ENCODE assay signal across 8 cellular contexts in the genomic region with DNA sequence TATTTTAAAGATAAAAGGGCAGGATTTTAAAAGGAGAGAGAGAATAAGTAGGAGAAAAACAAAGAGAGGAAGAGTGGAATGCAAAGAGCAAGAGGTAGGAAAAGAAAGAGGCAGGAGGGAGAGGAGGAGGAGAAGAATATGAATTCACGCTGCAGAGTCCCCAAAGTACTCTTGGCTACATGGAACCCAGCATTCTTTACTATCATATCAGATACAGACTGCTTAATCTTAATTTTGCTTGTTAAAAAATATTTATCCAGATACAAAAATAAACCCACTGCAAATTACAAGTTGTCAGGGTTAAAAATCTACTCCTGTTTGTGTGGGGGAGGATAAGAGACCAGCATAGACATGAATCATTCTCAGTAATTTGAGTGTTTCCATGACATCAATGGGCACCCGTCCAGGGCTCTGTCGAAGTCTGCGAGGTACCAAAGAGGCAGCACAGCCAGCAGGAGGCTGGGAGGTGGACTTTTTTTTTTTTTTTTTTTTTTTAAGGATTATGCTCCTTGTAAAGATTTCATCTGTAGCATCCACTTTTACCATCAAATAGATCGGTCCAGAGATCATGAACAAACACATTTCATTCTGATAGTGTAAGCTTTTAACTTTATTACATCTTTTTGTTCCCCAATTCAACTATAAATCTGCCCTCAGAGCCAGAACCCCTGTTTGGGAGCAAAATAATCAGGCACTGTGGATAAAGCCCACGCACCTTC.
A peak's percentile ranks its signal among the peaks of the same experiment; 100 is the strongest.
DNase-seq lines count a peak whose midpoint lies in the region; ATAC-seq and TF ChIP-seq lines count a peak whose summit lies in the region.

No MANE protein-coding gene starts in this region.

- no peak overlapping the region for H3K4me3 ChIP-seq in PC-3 (ENCODE audit: low read length)
- no peak overlapping the region for H3K4me3 ChIP-seq in endodermal cell (ENCODE audit: low read length)
- no peak overlapping the region for H3K4me3 ChIP-seq in mucosa of descending colon

- no peak overlapping the region for H3K27ac Mint-ChIP-seq in endodermal cell

- H2AFZ ChIP-seq in PC-3 (ENCODE audit: low read length): 0 out of 2 replicates have a peak overlapping the region, but pooled peaks have one; percentile 41

- H3K27me3 ChIP-seq in PC-3 (ENCODE audit: low read length): no peaks in the 10 kb centered on the region
- no peaks in the 10 kb centered on the region for H3K27me3 ChIP-seq in endodermal cell (ENCODE audit: control insufficient read depth, insufficient read depth, low read length, poor library complexity, severe bottlenecking)

- no peaks in the 10 kb centered on the region for H3K9me2 ChIP-seq in PC-3 (replicated peaks; ENCODE audit: low read length)

- H3K4me1 ChIP-seq in PC-3 (ENCODE audit: insufficient read depth, low read length): peaks cover 16% of the 10 kb centered on the region
- H3K4me1 ChIP-seq in endodermal cell (ENCODE audit: control insufficient read depth, insufficient read depth, low read length): peaks cover 8% of the 10 kb centered on the region
- no peaks in the 10 kb centered on the region for H3K4me1 ChIP-seq in mucosa of descending colon (ENCODE audit: low read depth)

- BruUV-seq in PC-3 (replicated peaks; lab: Mats Ljungman, UMichigan): no TSS peak

- no peaks in the 10 kb centered on the region for H3K9me3 Mint-ChIP-seq in endodermal cell

- H3K27me3 Mint-ChIP-seq in endodermal cell (ENCODE audit: insufficient read depth): no peaks in the 10 kb centered on the region

- POLR2A ChIA-PET in PC-3 (lab: Charles Lee; ENCODE audit: unreplicated experiment): interaction anchor here (0.7 kb wide), 1 partner anchor 357 kb away, joined by 37 read pairs; no protein-coding TSS in a partner anchor

- 70 to 77% methylated on average over 2 to 6 of the region's 6 CpGs for WGBS in endodermal cell (ENCODE audit: insufficient coverage in 1 of 2, insufficient read length in 1 of 2), 2 experiments

- DNase-seq in A172 (ENCODE audit: low spot score) (peak; percentile 86), HPDE6-E6E7 (ENCODE audit: extremely low spot score) (peak; percentile 45), PC-3 (peak; percentile 93), endodermal cell (no peak), mucosa of descending colon (peak in 2 of 3 donors; percentile 33 to 55), germinal center (ENCODE audit: low spot score) (no peak), GM19238 (ENCODE audit: insufficient read length, low spot score) (no peak)

- no peak for TF ChIP-seq CTCF in PC-3 (conservative IDR thresholded peaks at IDR 0.05; ENCODE audit: low read depth, low read length)
- TF ChIP-seq CTCF in endodermal cell (conservative IDR thresholded peaks at IDR 0.05): peak; percentile 21
- TF ChIP-seq CTCF in mucosa of descending colon (IDR thresholded peaks at IDR 0.05): no peak

- ATAC-seq in PC-3 (peak; percentile 88), mucosa of descending colon (peak; percentile 25), HG02571 (IDR thresholded peaks at IDR 0.05; ENCODE audit: unreplicated experiment) (no peak)

- H3K36me3 Mint-ChIP-seq in endodermal cell (ENCODE audit: low read depth): no peaks in the 10 kb centered on the region

- H3K4me2 ChIP-seq in PC-3 (ENCODE audit: low read length): peak overlapping the region; percentile 48

- H3K9ac ChIP-seq in PC-3 (ENCODE audit: low read length): no peak overlapping the region
- H3K9ac ChIP-seq in endodermal cell (ENCODE audit: extremely low read depth, low read length, poor library complexity, severe bottlenecking): no peak overlapping the region

- H3K9me3 ChIP-seq in PC-3 (ENCODE audit: low read length) (no peaks in the 10 kb centered on the region), endodermal cell (ENCODE audit: control insufficient read depth, low read length) (no peaks in the 10 kb centered on the region), mucosa of descending colon (no peaks in the 10 kb centered on the region)

- no peak overlapping the region for H3K4me3 Mint-ChIP-seq in endodermal cell

- H3K79me2 ChIP-seq in PC-3 (ENCODE audit: low read length): no peaks in the 10 kb centered on the region

- intact Hi-C loops in PC-3 (cut with micrococcal nuclease): no loop called here
- intact Hi-C loops in mucosa of descending colon (cut with DNase I, micrococcal nuclease): no loop called here

- no peaks in the 10 kb centered on the region for H4K20me1 ChIP-seq in PC-3 (ENCODE audit: low read length)

- CTCF ChIA-PET in PC-3 (lab: Charles Lee): no interaction called here

- H3K36me3 ChIP-seq in PC-3 (ENCODE audit: low read depth, low read length) (no peaks in the 10 kb centered on the region), endodermal cell (ENCODE audit: control insufficient read depth, insufficient read depth, low read length) (no peaks in the 10 kb centered on the region), mucosa of descending colon (ENCODE audit: low read depth) (no peaks in the 10 kb centered on the region)

- H3F3A ChIP-seq in PC-3 (ENCODE audit: low read length, unreplicated experiment): no peaks in the 10 kb centered on the region

- peaks cover 30% of the 10 kb centered on the region for H3K4me1 Mint-ChIP-seq in endodermal cell

- no peak overlapping the region for H3K27ac ChIP-seq in PC-3 (ENCODE audit: low read length)
- H3K27ac ChIP-seq in endodermal cell (ENCODE audit: low read depth, low read length): peak overlapping the region; percentile 56

Comparison
In these comparisons a context has a peak if more than half of its experiments do, and no peak if none do; other contexts are left out.
1. DNase-seq: peak in A172 (single experiment), HPDE6-E6E7 (single experiment), PC-3 (single experiment) and mucosa of descending colon (2 of 3); none in endodermal cell (single experiment), germinal center (single experiment) and GM19238 (single experiment).